Comparison of ENCODE assay signal across 12 cellular contexts in genomic region chr7:92674379-92674778, GRCh38.
DNase-seq lines count a peak whose midpoint lies in the region; ATAC-seq and TF ChIP-seq lines count a peak whose summit lies in the region.
"Had no signal": no experiment of that assay in that cellular context is flagged by ENCODE, and none has a peak within 500 bp of the region (broad histone marks: within the 10 kb centered on the region; RNA-seq: fewer than 3 reads in every experiment).

No MANE protein-coding gene starts in this region.

- H3K36me3 Mint-ChIP-seq in mesothelial cell of epicardium, result peaks cover 28% of the 10 kb centered on the region

- DNase-seq in GM20000 (ENCODE audit: low spot score), result peak; percentile 12
- DNase-seq in NCI-H748 (lab: John Stamatoyannopoulos, UW; ENCODE audit: unreplicated experiment), result peak; percentile 55
- DNase-seq in mesothelial cell of epicardium (ENCODE audit: low spot score in 2 of 2, unreplicated experiment in 2 of 2), result no peak
- no peak for DNase-seq in medulla oblongata (ENCODE audit: extremely low spot score)
- DNase-seq in coronary artery (ENCODE audit: low spot score), result no peak
- DNase-seq: EL, ovary, T-helper 17 cell had no signal

- TF ChIP-seq CTCF in GM20000 (IDR thresholded peaks at IDR 0.05; ENCODE audit: extremely low read depth, missing control alignments) (no peak), mesothelial cell of epicardium (IDR thresholded peaks at IDR 0.05; ENCODE audit: unreplicated experiment) (no peak), coronary artery (IDR thresholded peaks at IDR 0.05) (no peak)

- no peaks in the 10 kb centered on the region for H3K9me3 Mint-ChIP-seq in mesothelial cell of epicardium

- no peak overlapping the region for H3K4me3 ChIP-seq in coronary artery
- H3K4me3 ChIP-seq: ovary had no signal

- peaks cover 6% of the 10 kb centered on the region for H3K4me1 Mint-ChIP-seq in mesothelial cell of epicardium

- no peak overlapping the region for H3K27ac ChIP-seq in coronary artery
- H3K27ac ChIP-seq: ovary had no signal

- no peak overlapping the region for H3K27ac Mint-ChIP-seq in mesothelial cell of epicardium
- H3K27ac Mint-ChIP-seq: T-helper 17 cell had no signal

- no peaks in the 10 kb centered on the region for H3K27me3 Mint-ChIP-seq in mesothelial cell of epicardium (ENCODE audit: low read depth)
- H3K27me3 Mint-ChIP-seq: activated naive CD4-positive, alpha-beta T cell treated with anti-CD3 and anti-CD28 coated beads, Interleukin-2, amount 50 U/mL, for 24 hours; T-helper 17 cell had no signal

- H3K4me3 Mint-ChIP-seq in mesothelial cell of epicardium, result no peak overlapping the region
- H3K4me3 Mint-ChIP-seq: activated naive CD4-positive, alpha-beta T cell treated with anti-CD3 and anti-CD28 coated beads, Interleukin-2, amount 50 U/mL, for 24 hours; T-helper 17 cell had no signal

- ATAC-seq in GM18498 (IDR thresholded peaks at IDR 0.05; ENCODE audit: unreplicated experiment) (peak; percentile 73), HG03135 (IDR thresholded peaks at IDR 0.05; ENCODE audit: unreplicated experiment) (peak; percentile 57), esophagus mucosa (no peak)
- ATAC-seq: T-helper 17 cell had no signal

Comparison
In these comparisons a context has a peak if more than half of its experiments do, and no peak if none do; other contexts are left out.
1. DNase-seq: peak in GM20000 (single experiment) and NCI-H748 (single experiment); none in mesothelial cell of epicardium (0 of 2), medulla oblongata (single experiment) and coronary artery (single experiment).